In genomic region chr4:140427104-140427918, GRCh38 we compare ENCODE assay signal across 1 cellular context.
TF ChIP-seq lines count a peak whose summit lies in the region.

Gene CLGN (minus strand): TSS chr4:140427648. CDS start chr4:140413078, 14,570 bp downstream.

TF ChIP-seq in HepG2, 621 proteins besides CTCF, POLR2A, EP300 and RAD21 (continued from another document and continues in another):
- TF ChIP-seq, protein P1, sequence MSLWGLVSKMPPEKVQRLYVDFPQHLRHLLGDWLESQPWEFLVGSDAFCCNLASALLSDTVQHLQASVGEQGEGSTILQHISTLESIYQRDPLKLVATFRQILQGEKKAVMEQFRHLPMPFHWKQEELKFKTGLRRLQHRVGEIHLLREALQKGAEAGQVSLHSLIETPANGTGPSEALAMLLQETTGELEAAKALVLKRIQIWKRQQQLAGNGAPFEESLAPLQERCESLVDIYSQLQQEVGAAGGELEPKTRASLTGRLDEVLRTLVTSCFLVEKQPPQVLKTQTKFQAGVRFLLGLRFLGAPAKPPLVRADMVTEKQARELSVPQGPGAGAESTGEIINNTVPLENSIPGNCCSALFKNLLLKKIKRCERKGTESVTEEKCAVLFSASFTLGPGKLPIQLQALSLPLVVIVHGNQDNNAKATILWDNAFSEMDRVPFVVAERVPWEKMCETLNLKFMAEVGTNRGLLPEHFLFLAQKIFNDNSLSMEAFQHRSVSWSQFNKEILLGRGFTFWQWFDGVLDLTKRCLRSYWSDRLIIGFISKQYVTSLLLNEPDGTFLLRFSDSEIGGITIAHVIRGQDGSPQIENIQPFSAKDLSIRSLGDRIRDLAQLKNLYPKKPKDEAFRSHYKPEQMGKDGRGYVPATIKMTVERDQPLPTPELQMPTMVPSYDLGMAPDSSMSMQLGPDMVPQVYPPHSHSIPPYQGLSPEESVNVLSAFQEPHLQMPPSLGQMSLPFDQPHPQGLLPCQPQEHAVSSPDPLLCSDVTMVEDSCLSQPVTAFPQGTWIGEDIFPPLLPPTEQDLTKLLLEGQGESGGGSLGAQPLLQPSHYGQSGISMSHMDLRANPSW (CRISPR knock-in tag; IDR thresholded peaks at IDR 0.05; ENCODE audit: borderline replicate concordance) = no peak
- TF ChIP-seq ZNF780A (CRISPR knock-in tag; IDR thresholded peaks at IDR 0.05) (no peak; the same call in 1 of the 2 replicates), ZNF281 (CRISPR knock-in tag; IDR thresholded peaks at IDR 0.05; ENCODE audit: borderline replicate concordance) (no peak), SALL2 (CRISPR knock-in tag; IDR thresholded peaks at IDR 0.05) (peak; percentile 87), ZNF766 (CRISPR knock-in tag; IDR thresholded peaks at IDR 0.05; ENCODE audit: borderline replicate concordance) (0 out of 2 replicates have a peak, but pooled peaks have one; percentile 87), HHEX (CRISPR knock-in tag; IDR thresholded peaks at IDR 0.05) (no peak), HNF1B (CRISPR knock-in tag; IDR thresholded peaks at IDR 0.05) (no peak), ZNF772 (CRISPR knock-in tag; IDR thresholded peaks at IDR 0.05) (peak; percentile 94), ZNF17 (CRISPR knock-in tag; IDR thresholded peaks at IDR 0.05) (no peak), PRDM10 (CRISPR knock-in tag; IDR thresholded peaks at IDR 0.05; ENCODE audit: low read depth) (0 out of 2 replicates have a peak, but pooled peaks have one; percentile 22), SNAPC2 (CRISPR knock-in tag; IDR thresholded peaks at IDR 0.05) (peak; percentile 81), ZFYVE20 (CRISPR knock-in tag; IDR thresholded peaks at IDR 0.05; ENCODE audit: borderline replicate concordance, low read depth) (no peak; the same call in 1 of the 2 replicates), ZNF615 (CRISPR knock-in tag; IDR thresholded peaks at IDR 0.05; ENCODE audit: borderline replicate concordance) (0 out of 2 replicates have a peak, but pooled peaks have one; percentile 45), MZF1 (CRISPR knock-in tag; IDR thresholded peaks at IDR 0.05; ENCODE audit: borderline replicate concordance) (no peak), GTF3A (CRISPR knock-in tag; conservative IDR thresholded peaks at IDR 0.05) (peak; percentile 87), DPF2 (CRISPR knock-in tag; IDR thresholded peaks at IDR 0.05; ENCODE audit: borderline replicate concordance, low read depth) (no peak), ZNF569 (CRISPR knock-in tag; IDR thresholded peaks at IDR 0.05; ENCODE audit: borderline replicate concordance) (no peak), NPAS2 (CRISPR knock-in tag; IDR thresholded peaks at IDR 0.05; ENCODE audit: borderline replicate concordance) (no peak), REPIN1 (CRISPR knock-in tag; IDR thresholded peaks at IDR 0.05; ENCODE audit: borderline replicate concordance, low read depth) (peak; percentile 70), ZNF7 (CRISPR knock-in tag; IDR thresholded peaks at IDR 0.05) (no peak), ZNF784 (CRISPR knock-in tag; IDR thresholded peaks at IDR 0.05; ENCODE audit: borderline replicate concordance) (no peak), ZNF292 (CRISPR knock-in tag; IDR thresholded peaks at IDR 0.05; ENCODE audit: borderline replicate concordance, low read depth) (no peak; the same call in 1 of the 2 replicates), KLF6 (CRISPR knock-in tag; IDR thresholded peaks at IDR 0.05) (0 out of 2 replicates have a peak, but pooled peaks have one; percentile 2), RFX3 (CRISPR knock-in tag; IDR thresholded peaks at IDR 0.05) (no peak), ZNF232 (CRISPR knock-in tag; IDR thresholded peaks at IDR 0.05; ENCODE audit: borderline replicate concordance) (peak; percentile 75; the same call in 1 of the 2 replicates), SMC3 (IDR thresholded peaks at IDR 0.05; ENCODE audit: low read length) (no peak), ZBTB26 (CRISPR knock-in tag; IDR thresholded peaks at IDR 0.05; ENCODE audit: borderline replicate concordance) (peak; percentile 61; the same call in 1 of the 2 replicates), AKAP8 (CRISPR knock-in tag; IDR thresholded peaks at IDR 0.05) (peak; percentile 71; the same call in 1 of the 2 replicates), RFXAP (CRISPR knock-in tag; IDR thresholded peaks at IDR 0.05; ENCODE audit: borderline replicate concordance) (peak; percentile 50; the same call in 1 of the 2 replicates), ZNF121 (CRISPR knock-in tag; IDR thresholded peaks at IDR 0.05) (no peak), ZBTB14 (CRISPR knock-in tag; IDR thresholded peaks at IDR 0.05) (peak; percentile 62; the same call in 1 of the 2 replicates), TFDP1 (CRISPR knock-in tag; IDR thresholded peaks at IDR 0.05; ENCODE audit: borderline replicate concordance) (peak; percentile 83; the same call in 1 of the 2 replicates), ZNF3 (CRISPR knock-in tag; IDR thresholded peaks at IDR 0.05) (no peak), ZNF644 (CRISPR knock-in tag; IDR thresholded peaks at IDR 0.05; ENCODE audit: low read depth) (no peak), NFATC3 (CRISPR knock-in tag; IDR thresholded peaks at IDR 0.05) (0 out of 2 replicates have a peak, but pooled peaks have one; percentile 80), ZNF12 (CRISPR knock-in tag; IDR thresholded peaks at IDR 0.05) (no peak; the same call in 1 of the 2 replicates), TCF12 (IDR thresholded peaks at IDR 0.05) (no peak), TCF12 (CRISPR knock-in tag; IDR thresholded peaks at IDR 0.05) (no peak)
- TF ChIP-seq, protein P2, sequence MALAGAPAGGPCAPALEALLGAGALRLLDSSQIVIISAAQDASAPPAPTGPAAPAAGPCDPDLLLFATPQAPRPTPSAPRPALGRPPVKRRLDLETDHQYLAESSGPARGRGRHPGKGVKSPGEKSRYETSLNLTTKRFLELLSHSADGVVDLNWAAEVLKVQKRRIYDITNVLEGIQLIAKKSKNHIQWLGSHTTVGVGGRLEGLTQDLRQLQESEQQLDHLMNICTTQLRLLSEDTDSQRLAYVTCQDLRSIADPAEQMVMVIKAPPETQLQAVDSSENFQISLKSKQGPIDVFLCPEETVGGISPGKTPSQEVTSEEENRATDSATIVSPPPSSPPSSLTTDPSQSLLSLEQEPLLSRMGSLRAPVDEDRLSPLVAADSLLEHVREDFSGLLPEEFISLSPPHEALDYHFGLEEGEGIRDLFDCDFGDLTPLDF (CRISPR knock-in tag; IDR thresholded peaks at IDR 0.05) = peak; percentile 68; the same call in 1 of the 2 replicates
- TF ChIP-seq, protein P3, sequence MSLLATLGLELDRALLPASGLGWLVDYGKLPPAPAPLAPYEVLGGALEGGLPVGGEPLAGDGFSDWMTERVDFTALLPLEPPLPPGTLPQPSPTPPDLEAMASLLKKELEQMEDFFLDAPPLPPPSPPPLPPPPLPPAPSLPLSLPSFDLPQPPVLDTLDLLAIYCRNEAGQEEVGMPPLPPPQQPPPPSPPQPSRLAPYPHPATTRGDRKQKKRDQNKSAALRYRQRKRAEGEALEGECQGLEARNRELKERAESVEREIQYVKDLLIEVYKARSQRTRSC (CRISPR knock-in tag; IDR thresholded peaks at IDR 0.05; ENCODE audit: low read depth) = no peak
- TF ChIP-seq, protein P4, sequence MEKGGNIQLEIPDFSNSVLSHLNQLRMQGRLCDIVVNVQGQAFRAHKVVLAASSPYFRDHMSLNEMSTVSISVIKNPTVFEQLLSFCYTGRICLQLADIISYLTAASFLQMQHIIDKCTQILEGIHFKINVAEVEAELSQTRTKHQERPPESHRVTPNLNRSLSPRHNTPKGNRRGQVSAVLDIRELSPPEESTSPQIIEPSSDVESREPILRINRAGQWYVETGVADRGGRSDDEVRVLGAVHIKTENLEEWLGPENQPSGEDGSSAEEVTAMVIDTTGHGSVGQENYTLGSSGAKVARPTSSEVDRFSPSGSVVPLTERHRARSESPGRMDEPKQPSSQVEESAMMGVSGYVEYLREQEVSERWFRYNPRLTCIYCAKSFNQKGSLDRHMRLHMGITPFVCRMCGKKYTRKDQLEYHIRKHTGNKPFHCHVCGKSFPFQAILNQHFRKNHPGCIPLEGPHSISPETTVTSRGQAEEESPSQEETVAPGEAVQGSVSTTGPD (CRISPR knock-in tag; IDR thresholded peaks at IDR 0.05) = no peak
